In the genomic region with DNA sequence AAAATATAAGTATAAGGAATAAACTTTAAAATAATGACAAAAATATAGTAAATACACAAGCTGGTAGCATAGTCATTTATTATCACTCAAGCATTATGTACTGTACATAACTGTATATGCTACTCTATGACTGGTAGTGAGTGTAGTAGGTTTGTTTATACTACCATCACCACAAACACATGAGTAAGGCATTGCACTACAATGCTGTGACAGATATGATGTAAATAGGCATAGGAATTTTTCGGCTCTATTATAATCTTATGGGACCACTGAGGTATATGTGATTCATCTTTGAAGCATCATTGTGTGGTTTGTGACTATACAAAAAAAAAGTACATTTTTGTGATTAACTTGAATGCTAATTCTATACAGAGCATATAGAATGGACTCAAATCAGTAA, we compare ENCODE assay signal across 1 cellular context.
A peak's percentile ranks its signal among the peaks of the same experiment; 100 is the strongest.
TF ChIP-seq lines count a peak whose summit lies in the region.

No MANE protein-coding gene starts in this region.

TF ChIP-seq in IMR-90, 13 proteins besides CTCF, POLR2A, EP300 and RAD21 (continued from another document):
- no peak for TF ChIP-seq USF2 (IDR thresholded peaks at IDR 0.05; ENCODE audit: low read depth, low read length)
- TF ChIP-seq FOS (IDR thresholded peaks at IDR 0.05; ENCODE audit: low read depth, low read length), result peak; percentile 90
- no peak for TF ChIP-seq RFX5 (IDR thresholded peaks at IDR 0.05; ENCODE audit: low read depth, low read length)
- TF ChIP-seq CHD1 (IDR thresholded peaks at IDR 0.05; ENCODE audit: low read depth, low read length), result no peak
- TF ChIP-seq MAFK (IDR thresholded peaks at IDR 0.05; ENCODE audit: low read depth, low read length), result no peak
